ENCODE assay signal across 19 cellular contexts in the genomic region with DNA sequence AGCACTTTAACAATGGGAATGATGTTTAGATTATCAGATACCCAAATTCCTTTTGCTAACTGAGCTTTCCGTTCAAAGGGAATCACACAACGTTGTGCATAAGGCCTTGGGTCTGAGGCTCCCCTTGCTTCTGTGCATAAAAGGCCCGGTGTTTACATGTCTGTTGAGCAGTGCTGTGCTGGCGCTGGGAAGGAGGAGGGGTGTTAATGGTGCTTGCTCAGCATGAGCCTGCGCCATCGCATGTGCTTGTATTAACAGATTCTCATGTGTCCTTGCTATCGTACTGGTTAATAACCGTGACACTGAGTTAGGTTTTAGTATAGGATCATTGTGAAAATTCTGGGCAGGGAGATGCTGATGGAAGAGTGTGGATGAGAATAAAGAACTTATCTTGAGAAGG.
DNase-seq lines count a peak whose midpoint lies in the region; FAIRE-seq and TF ChIP-seq lines count a peak whose summit lies in the region.
"Had no signal": no experiment of that assay in that cellular context is flagged by ENCODE, and none has a peak within 500 bp of the region (broad histone marks: within the 10 kb centered on the region; RNA-seq: fewer than 3 reads in every experiment).

No MANE protein-coding gene starts in this region.

- H3K4me3 Mint-ChIP-seq in activated CD4-positive, alpha-beta memory T cell treated with anti-CD3 and anti-CD28 coated beads for 36 hours: no peak overlapping the region
- no peak overlapping the region for H3K4me3 Mint-ChIP-seq in activated CD4-positive, alpha-beta memory T cell treated with anti-CD3 and anti-CD28 coated beads, Interleukin-2, amount 10 ng/mL, durations not matched to agents 7 days and 5 days
- no peak overlapping the region for H3K4me3 Mint-ChIP-seq in glutamatergic neuron (ENCODE audit: unreplicated experiment)
- no peak overlapping the region for H3K4me3 Mint-ChIP-seq in osteocyte (ENCODE audit: unreplicated experiment)
- H3K4me3 Mint-ChIP-seq: T-helper 1 cell treated with Interleukin-12 subunit alpha and Interleukin-12 subunit beta and Interleukin-4 antibody, amounts not matched to agents 30 μg/mL and 1 μg/mL, for 36 hours had no signal

- H3K9me3 ChIP-seq in sigmoid colon: no peaks in the 10 kb centered on the region
- H3K9me3 ChIP-seq: breast epithelium, heart left ventricle, neutrophil, Peyer's patch, upper lobe of right lung had no signal

- CTCF ChIA-PET in activated CD4-positive, alpha-beta memory T cell treated with anti-CD3 and anti-CD28 coated beads for 36 hours (lab: Charles Lee): interaction anchor here (0.9 kb wide), 1 partner anchor 431 kb away, joined by 4 read pairs; no protein-coding TSS in a partner anchor
- CTCF ChIA-PET in activated CD4-positive, alpha-beta memory T cell treated with anti-CD3 and anti-CD28 coated beads, Interleukin-2, amount 10 ng/mL, durations not matched to agents 7 days and 5 days (lab: Charles Lee): interaction anchor here (0.7 to 0.8 kb wide), 2 partner anchors 62 to 587 kb away, joined by 3 read pairs; a partner anchor contains a TSS

- no peaks in the 10 kb centered on the region for H3K27me3 Mint-ChIP-seq in activated CD4-positive, alpha-beta memory T cell treated with anti-CD3 and anti-CD28 coated beads for 36 hours
- no peaks in the 10 kb centered on the region for H3K27me3 Mint-ChIP-seq in activated CD4-positive, alpha-beta memory T cell treated with anti-CD3 and anti-CD28 coated beads, Interleukin-2, amount 10 ng/mL, durations not matched to agents 7 days and 5 days
- peaks cover 9% of the 10 kb centered on the region for H3K27me3 Mint-ChIP-seq in glutamatergic neuron (ENCODE audit: unreplicated experiment)
- no peaks in the 10 kb centered on the region for H3K27me3 Mint-ChIP-seq in osteocyte (ENCODE audit: unreplicated experiment)

- peak overlapping the region; percentile 11 to 85 (median 52) for H3K27ac ChIP-seq in sigmoid colon
- H3K27ac ChIP-seq: neutrophil, upper lobe of right lung had no signal

- H3K36me3 Mint-ChIP-seq in activated CD4-positive, alpha-beta memory T cell treated with anti-CD3 and anti-CD28 coated beads for 36 hours: peaks cover 62% of the 10 kb centered on the region
- peaks cover 54% of the 10 kb centered on the region for H3K36me3 Mint-ChIP-seq in activated CD4-positive, alpha-beta memory T cell treated with anti-CD3 and anti-CD28 coated beads, Interleukin-2, amount 10 ng/mL, durations not matched to agents 7 days and 5 days (ENCODE audit: low read depth)
- H3K36me3 Mint-ChIP-seq in glutamatergic neuron (ENCODE audit: unreplicated experiment) (peaks cover 4% of the 10 kb centered on the region), osteocyte (ENCODE audit: unreplicated experiment) (peaks cover 32% of the 10 kb centered on the region)

- peaks cover 0 to 62% (median 57%) of the 10 kb centered on the region in 4 donors for H3K4me1 ChIP-seq in sigmoid colon

- peaks cover 0 to 8% (median 0%) of the 10 kb centered on the region in 4 donors for H3K36me3 ChIP-seq in sigmoid colon
- H3K36me3 ChIP-seq: breast epithelium, neutrophil had no signal

- H3K4me3 ChIP-seq in sigmoid colon: no peak overlapping the region
- H3K4me3 ChIP-seq: breast epithelium, heart left ventricle, Peyer's patch, upper lobe of right lung had no signal

- DNase-seq in activated CD4-positive, alpha-beta memory T cell treated with anti-CD3 and anti-CD28 coated beads for 36 hours: no peak
- DNase-seq in activated CD4-positive, alpha-beta memory T cell treated with anti-CD3 and anti-CD28 coated beads, Interleukin-2, amount 10 ng/mL, durations not matched to agents 7 days and 5 days: no peak
- DNase-seq in NCI-H2227 (lab: John Stamatoyannopoulos, UW; ENCODE audit: unreplicated experiment) (peak; percentile 64), glutamatergic neuron (no peak), sigmoid colon (no peak), osteocyte (ENCODE audit: extremely low spot score, unreplicated experiment) (no peak), germinal center (ENCODE audit: low spot score) (no peak), RCC 7860 (ENCODE audit: low spot score) (no peak)
- DNase-seq: activated CD4-positive, alpha-beta T cell treated with anti-CD3 and anti-CD28 coated beads for 48 hours; activated effector memory CD4-positive, alpha-beta T cell treated with Interleukin-2 at 50 U/mL for 16 hours; left cardiac atrium; NCI-H446 treated with DMSO at 0.1 percent for 48 hours; Peyer's patch; upper lobe of right lung had no signal

- 80 to 91% methylated on average over 8 of the region's 8 CpGs for WGBS in sigmoid colon, 2 donors

- POLR2A ChIA-PET in activated CD4-positive, alpha-beta memory T cell treated with anti-CD3 and anti-CD28 coated beads for 36 hours (lab: Charles Lee): no interaction called here
- POLR2A ChIA-PET in activated CD4-positive, alpha-beta memory T cell treated with anti-CD3 and anti-CD28 coated beads, Interleukin-2, amount 10 ng/mL, durations not matched to agents 7 days and 5 days (lab: Charles Lee): no interaction called here

- TF ChIP-seq POLR2A in sigmoid colon (IDR thresholded peaks at IDR 0.05): no peak

- no peak for TF ChIP-seq CTCF in glutamatergic neuron (IDR thresholded peaks at IDR 0.05; ENCODE audit: partially characterized antibody, unreplicated experiment)
- TF ChIP-seq CTCF in sigmoid colon (IDR thresholded peaks at IDR 0.05): no peak
- TF ChIP-seq CTCF in osteocyte (IDR thresholded peaks at IDR 0.05): no peak

- no peaks in the 10 kb centered on the region for H3K27me3 ChIP-seq in sigmoid colon
- H3K27me3 ChIP-seq: breast epithelium, heart left ventricle, neutrophil, Peyer's patch, upper lobe of right lung had no signal

- intact Hi-C loops in activated CD4-positive, alpha-beta memory T cell treated with anti-CD3 and anti-CD28 coated beads for 36 hours (cut with micrococcal nuclease): no loop called here
- intact Hi-C loops in sigmoid colon (cut with DNase I): no loop called here

- TF ChIP-seq EP300 in sigmoid colon (IDR thresholded peaks at IDR 0.05): no peak

- H3K4me1 Mint-ChIP-seq in activated CD4-positive, alpha-beta memory T cell treated with anti-CD3 and anti-CD28 coated beads for 36 hours (ENCODE audit: low read depth): peaks cover 3% of the 10 kb centered on the region
- H3K4me1 Mint-ChIP-seq in activated CD4-positive, alpha-beta memory T cell treated with anti-CD3 and anti-CD28 coated beads, Interleukin-2, amount 10 ng/mL, durations not matched to agents 7 days and 5 days: peaks cover 4% of the 10 kb centered on the region
- H3K4me1 Mint-ChIP-seq in glutamatergic neuron (ENCODE audit: low read depth, unreplicated experiment): peaks cover 29% of the 10 kb centered on the region
- peaks cover 22% of the 10 kb centered on the region for H3K4me1 Mint-ChIP-seq in osteocyte (ENCODE audit: unreplicated experiment)

- FAIRE-seq in RCC 7860 (lab: Jason Lieb, UNC): no peak
- FAIRE-seq: endometrium had no signal

- H3K27ac Mint-ChIP-seq in activated CD4-positive, alpha-beta memory T cell treated with anti-CD3 and anti-CD28 coated beads for 36 hours: peak overlapping the region; percentile 36
- H3K27ac Mint-ChIP-seq in activated CD4-positive, alpha-beta memory T cell treated with anti-CD3 and anti-CD28 coated beads, Interleukin-2, amount 10 ng/mL, durations not matched to agents 7 days and 5 days: no peak overlapping the region
- peak overlapping the region; percentile 75 for H3K27ac Mint-ChIP-seq in glutamatergic neuron (ENCODE audit: unreplicated experiment)
- no peak overlapping the region for H3K27ac Mint-ChIP-seq in osteocyte (ENCODE audit: unreplicated experiment)
- H3K27ac Mint-ChIP-seq: T-helper 1 cell treated with Interleukin-12 subunit alpha and Interleukin-12 subunit beta and Interleukin-4 antibody, amounts not matched to agents 30 μg/mL and 1 μg/mL, for 36 hours had no signal

- no peaks in the 10 kb centered on the region for H3K9me3 Mint-ChIP-seq in activated CD4-positive, alpha-beta memory T cell treated with anti-CD3 and anti-CD28 coated beads for 36 hours
- no peaks in the 10 kb centered on the region for H3K9me3 Mint-ChIP-seq in activated CD4-positive, alpha-beta memory T cell treated with anti-CD3 and anti-CD28 coated beads, Interleukin-2, amount 10 ng/mL, durations not matched to agents 7 days and 5 days
- H3K9me3 Mint-ChIP-seq in glutamatergic neuron (ENCODE audit: unreplicated experiment) (peaks cover 20% of the 10 kb centered on the region), osteocyte (ENCODE audit: unreplicated experiment) (no peaks in the 10 kb centered on the region)
- H3K9me3 Mint-ChIP-seq: T-helper 1 cell treated with Interleukin-12 subunit alpha and Interleukin-12 subunit beta and Interleukin-4 antibody, amounts not matched to agents 30 μg/mL and 1 μg/mL, for 36 hours had no signal

Comparison
In these comparisons a context has a peak if more than half of its experiments do, and no peak if none do; other contexts are left out.
1. H3K27ac Mint-ChIP-seq: peak in activated CD4-positive, alpha-beta memory T cell treated with anti-CD3 and anti-CD28 coated beads for 36 hours (single experiment) and glutamatergic neuron (single experiment); none in activated CD4-positive, alpha-beta memory T cell treated with anti-CD3 and anti-CD28 coated beads, Interleukin-2, amount 10 ng/mL, durations not matched to agents 7 days and 5 days (single experiment) and osteocyte (single experiment).